9 cellular contexts compared by ENCODE assay signal in genomic region chr4:156475322-156475721, GRCh38.
DNase-seq lines count a peak whose midpoint lies in the region; ATAC-seq lines count a peak whose summit lies in the region.
"Had no signal": no experiment of that assay in that cellular context is flagged by ENCODE, and none has a peak within 500 bp of the region (broad histone marks: within the 10 kb centered on the region; RNA-seq: fewer than 3 reads in every experiment).

No MANE protein-coding gene starts in this region.

- H4K5ac ChIP-seq in mesendoderm (ENCODE audit: low read length), result no peak overlapping the region

- H3K9me3 ChIP-seq in GM23248 (ENCODE audit: low read depth), result no peaks in the 10 kb centered on the region

- H3K27ac Mint-ChIP-seq in natural killer cell treated with Interleukin-12 subunit alpha and Interleukin-12 subunit beta and Interleukin-15 and Interleukin-18, amount 100 ng/mL, for 72 hours, result no peak overlapping the region

- H3K23ac ChIP-seq in mesendoderm (ENCODE audit: low read length), result no peak overlapping the region

- no peak overlapping the region for H2AK5ac ChIP-seq in mesendoderm (ENCODE audit: low read length)

- H3K79me2 ChIP-seq in GM23248 (ENCODE audit: insufficient read depth) (no peaks in the 10 kb centered on the region), mesendoderm (ENCODE audit: control insufficient read depth, insufficient read depth, low read length) (no peaks in the 10 kb centered on the region)

- no peak overlapping the region for H3K4me3 Mint-ChIP-seq in natural killer cell treated with Interleukin-12 subunit alpha and Interleukin-12 subunit beta and Interleukin-15 and Interleukin-18, amount 100 ng/mL, for 72 hours

- H3K4me1 Mint-ChIP-seq in natural killer cell treated with Interleukin-12 subunit alpha and Interleukin-12 subunit beta and Interleukin-15 and Interleukin-18, amount 100 ng/mL, for 72 hours (ENCODE audit: low read depth in 2 of 2), result no peaks in the 10 kb centered on the region

- no peaks in the 10 kb centered on the region for H3K9me3 Mint-ChIP-seq in natural killer cell treated with Interleukin-12 subunit alpha and Interleukin-12 subunit beta and Interleukin-15 and Interleukin-18, amount 100 ng/mL, for 72 hours

- H3K4me2 ChIP-seq in GM23248 (ENCODE audit: unreplicated experiment) (peak overlapping the region; percentile 38), mesendoderm (ENCODE audit: low read length) (no peak overlapping the region)

- no peaks in the 10 kb centered on the region for H3K79me1 ChIP-seq in mesendoderm (ENCODE audit: low read length)

- in situ Hi-C loops in GM23248 (cut with MboI), result no loop called here

- peaks cover 16% of the 10 kb centered on the region for H3F3A ChIP-seq in GM23248 (ENCODE audit: insufficient read depth)

- no peak overlapping the region for H2BK5ac ChIP-seq in mesendoderm (ENCODE audit: low read length)

- peaks cover 4% of the 10 kb centered on the region for H3K36me3 Mint-ChIP-seq in natural killer cell treated with Interleukin-12 subunit alpha and Interleukin-12 subunit beta and Interleukin-15 and Interleukin-18, amount 100 ng/mL, for 72 hours

- H3K4ac ChIP-seq in mesendoderm (ENCODE audit: low read depth, low read length), result no peak overlapping the region

- peak; percentile 78 for DNase-seq in GM23248
- DNase-seq in NCI-H2227 (lab: John Stamatoyannopoulos, UW; ENCODE audit: unreplicated experiment), result peak; percentile 24
- peak; percentile 48 for DNase-seq in dermis blood vessel endothelial cell
- DNase-seq in mesendoderm, result peak; percentile 27
- no peak for DNase-seq in activated gamma-delta T cell treated with Interleukin-2 at 50 U/mL for 16 hours
- no peak for DNase-seq in natural killer cell treated with Interleukin-12 subunit alpha and Interleukin-12 subunit beta and Interleukin-15 and Interleukin-18, amount 100 ng/mL, for 72 hours (ENCODE audit: low spot score)
- DNase-seq in RPMI8226, result no peak

- H4K8ac ChIP-seq in mesendoderm (ENCODE audit: low read depth, low read length), result no peak overlapping the region

- no peak overlapping the region for H3K4me3 ChIP-seq in GM23248
- no peak overlapping the region for H3K4me3 ChIP-seq in mesendoderm (ENCODE audit: low read length)
- H3K4me3 ChIP-seq: skin epidermis had no signal

- H2AFZ ChIP-seq in GM23248, result no peak overlapping the region

- no peaks in the 10 kb centered on the region for H4K20me1 ChIP-seq in GM23248 (ENCODE audit: insufficient read depth)

- no peaks in the 10 kb centered on the region for H3K9me2 ChIP-seq in GM23248 (ENCODE audit: insufficient read depth)

- no peaks in the 10 kb centered on the region for H3K27me3 Mint-ChIP-seq in natural killer cell treated with Interleukin-12 subunit alpha and Interleukin-12 subunit beta and Interleukin-15 and Interleukin-18, amount 100 ng/mL, for 72 hours

- H3K9ac ChIP-seq in GM23248, result no peak overlapping the region
- H3K9ac ChIP-seq in mesendoderm (ENCODE audit: low read length), result no peak overlapping the region

- ATAC-seq in natural killer cell treated with Interleukin-12 subunit alpha and Interleukin-12 subunit beta and Interleukin-15 and Interleukin-18, amount 100 ng/mL, for 72 hours, result no peak
- ATAC-seq in GM19397 (IDR thresholded peaks at IDR 0.05; ENCODE audit: unreplicated experiment), result no peak

- no peak overlapping the region for H3K56ac ChIP-seq in mesendoderm (ENCODE audit: low read length)

- H3K27ac ChIP-seq in GM23248 (peak overlapping the region; percentile 69), mesendoderm (ENCODE audit: low read depth, low read length) (no peak overlapping the region)

- H2BK120ac ChIP-seq in mesendoderm (ENCODE audit: low read depth, low read length), result no peak overlapping the region

- no peaks in the 10 kb centered on the region for H3K36me3 ChIP-seq in GM23248 (ENCODE audit: low read depth)
- no peaks in the 10 kb centered on the region for H3K36me3 ChIP-seq in mesendoderm (ENCODE audit: control insufficient read depth, insufficient read depth, low read length)

- H3K27me3 ChIP-seq in GM23248 (replicated peaks; ENCODE audit: insufficient read depth), result no peaks in the 10 kb centered on the region
- no peaks in the 10 kb centered on the region for H3K27me3 ChIP-seq in mesendoderm (ENCODE audit: insufficient read depth, low read length, poor library complexity)

- H3K4me1 ChIP-seq in GM23248 (ENCODE audit: insufficient read depth) (peaks cover 30% of the 10 kb centered on the region), mesendoderm (ENCODE audit: control insufficient read depth, low read depth, low read length) (no peaks in the 10 kb centered on the region)

- H3K18ac ChIP-seq in mesendoderm (ENCODE audit: low read length), result no peak overlapping the region

- H2BK15ac ChIP-seq in mesendoderm (replicated peaks; ENCODE audit: low read depth), result no peak overlapping the region

Comparison
In these comparisons a context has a peak if more than half of its experiments do, and no peak if none do; other contexts are left out.
1. DNase-seq: peak in GM23248 (single experiment), NCI-H2227 (single experiment), dermis blood vessel endothelial cell (single experiment) and mesendoderm (single experiment); none in activated gamma-delta T cell treated with Interleukin-2 at 50 U/mL for 16 hours (single experiment), natural killer cell treated with Interleukin-12 subunit alpha and Interleukin-12 subunit beta and Interleukin-15 and Interleukin-18, amount 100 ng/mL, for 72 hours (single experiment) and RPMI8226 (single experiment).